8 cellular contexts compared by ENCODE assay signal in the genomic region with DNA sequence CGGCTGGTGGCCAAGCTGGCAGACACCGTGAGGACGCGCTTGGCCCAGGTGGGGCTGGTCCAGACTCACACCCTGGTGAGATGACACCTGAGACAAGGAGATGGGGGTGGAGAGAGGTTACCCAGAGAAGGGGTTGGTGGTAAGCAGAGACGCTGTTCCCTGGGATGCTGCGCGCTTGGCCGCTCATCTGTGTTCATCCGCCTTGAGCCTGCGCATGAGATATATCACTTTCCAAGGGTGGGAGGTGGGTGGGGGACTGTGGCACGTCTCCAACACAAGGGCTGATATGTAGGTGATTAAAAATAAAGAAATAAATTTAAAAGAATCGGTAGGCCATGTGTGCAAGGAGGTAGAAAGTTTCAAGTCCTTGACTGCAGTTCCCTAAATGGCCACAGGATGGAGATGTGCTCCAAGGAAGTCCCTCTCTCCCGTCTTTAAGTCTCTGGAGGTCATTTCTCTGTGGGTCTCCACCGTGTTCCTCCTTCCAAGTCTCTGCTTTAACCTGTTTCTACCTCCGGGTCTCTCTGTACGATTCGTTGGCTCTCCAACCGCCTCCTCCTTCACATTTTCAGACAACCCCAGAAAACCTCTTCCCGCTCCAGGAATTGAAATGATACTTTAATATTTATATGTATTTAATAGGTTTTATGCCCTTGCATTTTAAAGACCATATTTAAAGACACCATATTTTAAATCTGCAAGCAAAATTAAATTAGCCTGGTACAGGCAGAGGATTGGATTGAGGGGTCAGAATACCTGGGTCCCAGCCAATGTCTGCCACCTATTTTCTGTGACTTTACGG. TPM values are rescaled to one million over a fixed set of nuclear protein-coding genes. Genes with fewer than 3 reads are reported as not detected.
A peak's percentile ranks its signal among the peaks of the same experiment; 100 is the strongest.
DNase-seq lines count a peak whose midpoint lies in the region; ATAC-seq and TF ChIP-seq lines count a peak whose summit lies in the region.

No MANE protein-coding gene starts in this region.

- H3K9me3 ChIP-seq in HAP-1 (no peaks in the 10 kb centered on the region), left lung (no peaks in the 10 kb centered on the region)

- in situ Hi-C loops in HAP-1 (cut with MboI; ENCODE audit: low sequenced_read_pairs), result no loop called here

- ATAC-seq in central memory CD8-positive, alpha-beta T cell (replicated peaks; ENCODE audit: extremely low read depth, poor library complexity, severe bottlenecking), result no peak
- ATAC-seq in left lung (peak; percentile 83), GM19455 (IDR thresholded peaks at IDR 0.05; ENCODE audit: unreplicated experiment) (no peak)

- H3K27me3 Mint-ChIP-seq in central memory CD8-positive, alpha-beta T cell, result no peaks in the 10 kb centered on the region

- H3K36me3 ChIP-seq in HAP-1 (replicated peaks), result no peaks in the 10 kb centered on the region
- no peaks in the 10 kb centered on the region for H3K36me3 ChIP-seq in left lung

- no peak overlapping the region for H3K27ac Mint-ChIP-seq in central memory CD8-positive, alpha-beta T cell (ENCODE audit: low read depth)

- DNase-seq in AG20443 (ENCODE audit: low spot score), result peak; percentile 80
- peak; percentile 88 to 89 for DNase-seq in HAP-1 (ENCODE audit: low spot score in 2 of 2)
- peak; percentile 74 to 87 for DNase-seq in NCI-H446 (lab: John Stamatoyannopoulos, UW)
- DNase-seq in activated CD4-positive, CD25-positive, alpha-beta regulatory T cell treated with anti-CD3 and anti-CD28 coated beads, Interleukin-2, amount 50 U/mL, for 72 hours, result peak; percentile 70
- peak; percentile 59 to 69 for DNase-seq in central memory CD8-positive, alpha-beta T cell (ENCODE audit: low spot score in 2 of 2)
- DNase-seq in left lung, result peak in 1 of 2 donors; percentile 57
- DNase-seq in stimulated activated CD4-positive, alpha-beta T cell treated with anti-CD3 and anti-CD28 coated beads, TNF-alpha, amount 100 ng/mL, for 1 hour (ENCODE audit: low read depth in 3 of 3, low spot score in 1 of 3), result peak; percentile 44 to 51 (median 46)

- no peaks in the 10 kb centered on the region for H3K9me3 Mint-ChIP-seq in central memory CD8-positive, alpha-beta T cell

- intact Hi-C loops in left lung (cut with DNase I), result no loop called here

- peaks cover 6% of the 10 kb centered on the region for H3K36me3 Mint-ChIP-seq in central memory CD8-positive, alpha-beta T cell (ENCODE audit: insufficient read depth)

- peak overlapping the region; percentile 4 for H3K4me3 Mint-ChIP-seq in central memory CD8-positive, alpha-beta T cell

- H3K4me3 ChIP-seq in HAP-1 (no peak overlapping the region), left lung (no peak overlapping the region)

- H3K27ac ChIP-seq in left lung, result no peak overlapping the region

- peak; percentile 92 to 96 for TF ChIP-seq CTCF in left lung (IDR thresholded peaks at IDR 0.05)

- peaks cover 35% of the 10 kb centered on the region for H3K4me1 Mint-ChIP-seq in central memory CD8-positive, alpha-beta T cell

- H3K27me3 ChIP-seq in HAP-1 (ENCODE audit: low read depth) (no peaks in the 10 kb centered on the region), left lung (no peaks in the 10 kb centered on the region)

- H3K4me1 ChIP-seq in HAP-1, result no peaks in the 10 kb centered on the region
- H3K4me1 ChIP-seq in left lung, result peaks cover 0 to 7% of the 10 kb centered on the region in 2 donors

RNA-seq across cellular contexts. Expression of a gene that starts 4.5 kb away (rescaled TPM):
- not detected for total RNA-seq in left lung

RNA-seq across cellular contexts. Expression of a gene that starts 7.6 kb away (rescaled TPM):
- 10 to 100 TPM; 77.6 to 81.6 TPM for total RNA-seq in left lung

RNA-seq across cellular contexts. Expression of a gene that starts 11.7 kb away (rescaled TPM):
- total RNA-seq in left lung, result 10 to 100 TPM in 1 of 2 donors, 1 to 10 TPM in 1; 2.8 to 10.3 TPM

RNA-seq across cellular contexts. Expression of a gene that starts 17.3 kb away (rescaled TPM):
- total RNA-seq in left lung, result 10 to 100 TPM; 16.1 to 29.1 TPM

RNA-seq across cellular contexts. Expression of a gene that starts 35.2 kb away (rescaled TPM):
- under 1 TPM in 1 of 2 donors, not detected in 1; 0.18 TPM for total RNA-seq in left lung
